17 cellular contexts compared by ENCODE assay signal in genomic region chr4:186846426-186846825, GRCh38.
A peak's percentile ranks its signal among the peaks of the same experiment; 100 is the strongest.
DNase-seq lines count a peak whose midpoint lies in the region; ATAC-seq, FAIRE-seq and TF ChIP-seq lines count a peak whose summit lies in the region.
"Had no signal": no experiment of that assay in that cellular context is flagged by ENCODE, and none has a peak within 500 bp of the region (broad histone marks: within the 10 kb centered on the region; RNA-seq: fewer than 3 reads in every experiment).

No MANE protein-coding gene starts in this region.

- no peak for FAIRE-seq in K562 (lab: Jason Lieb, UNC)
- FAIRE-seq: A549, D721Med had no signal

- intact Hi-C loops in IMR-90 (cut with micrococcal nuclease) (loop anchor here (10.0 kb wide), 1 partner anchor 1078 kb away; no protein-coding TSS in a partner anchor), K562 (cut with micrococcal nuclease) (loop anchor here (10.0 kb wide), 1 partner anchor 78 kb away; no protein-coding TSS in a partner anchor), sciatic nerve (cut with DNase I) (no loop called here), sigmoid colon (cut with DNase I) (loop anchor here (10.0 kb wide), 1 partner anchor 182 kb away; no protein-coding TSS in a partner anchor), spleen (cut with DNase I; ENCODE audit: low total_unique reads) (no loop called here)

- H2BK20ac ChIP-seq in IMR-90 (ENCODE audit: low read depth, low read length) = no peak overlapping the region; the same call in 1 of the 2 replicates

- TF ChIP-seq RAD21 in IMR-90 (IDR thresholded peaks at IDR 0.05; ENCODE audit: low read length) (no peak), K562 (CRISPR knock-in tag; conservative IDR thresholded peaks at IDR 0.05 in 1 of 2, IDR thresholded peaks at IDR 0.05 in 1 of 2) (no peak)

- H4K8ac ChIP-seq in IMR-90 (ENCODE audit: low read depth in 2 of 2, low read length in 2 of 2) = peak overlapping the region; percentile 32 to 81; a peak in 1 of 4 replicates
- H4K8ac ChIP-seq in mesenchymal stem cell (ENCODE audit: low read length) = no peak overlapping the region

- no peak overlapping the region for H2AK9ac ChIP-seq in IMR-90 (replicated peaks; ENCODE audit: low read depth, low read length, poor library complexity)

- peak overlapping the region; percentile 44; the same call in 1 of the 2 replicates for H4K5ac ChIP-seq in IMR-90 (ENCODE audit: low read depth, low read length)

- no TSS peak for BruUV-seq in IMR-90 (replicated peaks; lab: Mats Ljungman, UMichigan)
- BruUV-seq in K562 (replicated peaks; lab: Mats Ljungman, UMichigan) = no TSS peak

- H4K20me1 ChIP-seq in IMR-90 (ENCODE audit: insufficient read depth, low read length) = no peaks in the 10 kb centered on the region
- no peaks in the 10 kb centered on the region for H4K20me1 ChIP-seq in K562 (replicated peaks; ENCODE audit: control insufficient read depth, insufficient read depth, low read length)

- H3K4me2 ChIP-seq in IMR-90 (ENCODE audit: low read depth, low read length) (peak overlapping the region; percentile 57; the same call in 1 of the 2 replicates), K562 (ENCODE audit: insufficient read depth, low read length) (no peak overlapping the region; the same call in 1 of the 2 replicates), mesenchymal stem cell (ENCODE audit: low read length, poor library complexity, severe bottlenecking) (no peak overlapping the region)
- H3K4me2 ChIP-seq: A549, GM23338 had no signal

- H3K79me2 ChIP-seq in K562 (ENCODE audit: control insufficient read depth, insufficient read depth, low read length) = peaks cover 3% of the 10 kb centered on the region; the same call in 1 of the 3 replicates

- H3K4me3 Mint-ChIP-seq in activated CD4-positive, alpha-beta memory T cell treated with anti-CD3 and anti-CD28 coated beads, Interleukin-2, amount 10 ng/mL, durations not matched to agents 7 days and 5 days = no peak overlapping the region
- H3K4me3 Mint-ChIP-seq: CD14-positive monocyte; CD8-positive, alpha-beta T cell; GM23338 had no signal

- TF ChIP-seq CTCF in IMR-90 (conservative IDR thresholded peaks at IDR 0.05; ENCODE audit: low read depth, low read length) (no peak), K562 (IDR thresholded peaks at IDR 0.05 in 2 of 3, conservative IDR thresholded peaks at IDR 0.05 in 1 of 3; ENCODE audit: insufficient read depth in 2 of 3, low read depth in 1 of 3, low read length in 3 of 3) (no peak), sigmoid colon (IDR thresholded peaks at IDR 0.05) (no peak), spleen (IDR thresholded peaks at IDR 0.05 in 8 of 11, conservative IDR thresholded peaks at IDR 0.05 in 3 of 11) (no peak)

- POLR2A ChIA-PET in IMR-90 (lab: Charles Lee; ENCODE audit: unreplicated experiment) (no interaction called here), K562 (lab: Yijun Ruan, JAX) (interaction anchor here (0.6 to 1.8 kb wide), 2 partner anchors 17 to 163 kb away, joined by 3 to 10 read pairs; no protein-coding TSS in a partner anchor)
- POLR2A ChIA-PET in activated CD4-positive, alpha-beta memory T cell treated with anti-CD3 and anti-CD28 coated beads, Interleukin-2, amount 10 ng/mL, durations not matched to agents 7 days and 5 days (lab: Charles Lee) = no interaction called here

- H3K9ac ChIP-seq in IMR-90 (ENCODE audit: low read depth, low read length) (no peak overlapping the region), K562 (ENCODE audit: insufficient read depth in 1 of 2, low read depth in 2 of 2, low read length in 2 of 2) (0 out of 4 replicates have a peak overlapping the region, but pooled peaks of 1 of the 2 experiments have one; percentile 74), mesenchymal stem cell (ENCODE audit: low read length) (no peak overlapping the region)

- TF ChIP-seq POLR2A in IMR-90 (IDR thresholded peaks at IDR 0.05; ENCODE audit: low read depth, low read length) = no peak
- TF ChIP-seq POLR2A in K562 (conservative IDR thresholded peaks at IDR 0.05) = no peak
- no peak for TF ChIP-seq POLR2A in sigmoid colon (IDR thresholded peaks at IDR 0.05)
- no peak for TF ChIP-seq POLR2A in spleen (IDR thresholded peaks at IDR 0.05)

- H3K27ac ChIP-seq in IMR-90 (ENCODE audit: insufficient read depth, low read length) = no peak overlapping the region
- H3K27ac ChIP-seq in K562 (ENCODE audit: extremely low read depth, low read depth, low read length) = peak overlapping the region; percentile 92
- no peak overlapping the region for H3K27ac ChIP-seq in mesenchymal stem cell (ENCODE audit: low read length, poor library complexity, severe bottlenecking)
- no peak overlapping the region for H3K27ac ChIP-seq in sigmoid colon
- no peak overlapping the region for H3K27ac ChIP-seq in spleen

- no peaks in the 10 kb centered on the region for H3K27me3 Mint-ChIP-seq in activated CD4-positive, alpha-beta memory T cell treated with anti-CD3 and anti-CD28 coated beads, Interleukin-2, amount 10 ng/mL, durations not matched to agents 7 days and 5 days

- H3K18ac ChIP-seq in IMR-90 (ENCODE audit: low read depth, low read length) (peak overlapping the region; percentile 33; the same call in 1 of the 2 replicates), mesenchymal stem cell (ENCODE audit: low read depth in 1 of 2, low read length in 2 of 2) (no peak overlapping the region)

- H3K4me1 Mint-ChIP-seq in activated CD4-positive, alpha-beta memory T cell treated with anti-CD3 and anti-CD28 coated beads, Interleukin-2, amount 10 ng/mL, durations not matched to agents 7 days and 5 days = no peaks in the 10 kb centered on the region
- H3K4me1 Mint-ChIP-seq: CD14-positive monocyte, GM23338 had no signal

- no peak overlapping the region for H2BK12ac ChIP-seq in mesenchymal stem cell (ENCODE audit: low read length in 2 of 2)

- H2BK15ac ChIP-seq in IMR-90 (ENCODE audit: low read depth, low read length) (no peak overlapping the region), mesenchymal stem cell (ENCODE audit: low read depth, poor library complexity, severe bottlenecking) (no peak overlapping the region)

- H3K14ac ChIP-seq in IMR-90 (replicated peaks; ENCODE audit: low read depth, low read length) (no peak overlapping the region), mesenchymal stem cell (ENCODE audit: low read length in 2 of 2) (no peak overlapping the region)

- H2AK5ac ChIP-seq in IMR-90 (ENCODE audit: low read depth, low read length) (no peak overlapping the region), mesenchymal stem cell (ENCODE audit: low read length, severe bottlenecking) (no peak overlapping the region)

- dilution Hi-C loops in IMR-90 (cut with HindIII; ENCODE audit: low sequenced_read_pairs, unreplicated experiment) = no loop called here

- whole genome bisulfite sequencing in IMR-90 (ENCODE audit: extremely low coverage in 2 of 2, insufficient read length in 1 of 2), 2 experiments = no CpG with 5 or more reads among the region's 3 CpGs
- WGBS in K562 (ENCODE audit: insufficient coverage, low coverage, missing lambda C conversion rate) = 47% methylated on average over 3 of the region's 3 CpGs
- WGBS in mesenchymal stem cell = 67% methylated on average over 3 of the region's 3 CpGs
- WGBS in sigmoid colon, 2 donors = 70 to 82% methylated on average over 3 of the region's 3 CpGs
- WGBS in spleen, 5 donors = 48 to 67% (median 64%) methylated on average over 3 of the region's 3 CpGs

- CTCF ChIA-PET in IMR-90 (lab: Yijun Ruan, JAX) = interaction anchor here (0.7 kb wide), 2 partner anchors 12 to 214 kb away, joined by 3 read pairs; no protein-coding TSS in a partner anchor
- CTCF ChIA-PET in K562 (lab: Yijun Ruan, JAX; ENCODE audit: low intra/inter-chr PET ratio) = no interaction called here
- CTCF ChIA-PET in activated CD4-positive, alpha-beta memory T cell treated with anti-CD3 and anti-CD28 coated beads, Interleukin-2, amount 10 ng/mL, durations not matched to agents 7 days and 5 days (lab: Charles Lee) = no interaction called here

- H3K56ac ChIP-seq in IMR-90 (ENCODE audit: extremely low read depth, insufficient read depth, low read length) = no peak overlapping the region

- TF ChIP-seq EP300 in K562 (IDR thresholded peaks at IDR 0.05; ENCODE audit: low read length) (no peak), sigmoid colon (IDR thresholded peaks at IDR 0.05) (no peak)

- H4K91ac ChIP-seq in IMR-90 (ENCODE audit: insufficient read depth, low read depth, low read length) (peak overlapping the region; percentile 48; the same call in 1 of the 2 replicates), mesenchymal stem cell (ENCODE audit: low read length) (no peak overlapping the region)

- H3K9me3 ChIP-seq in IMR-90 (ENCODE audit: control insufficient read depth, insufficient read depth, low read length) (peaks cover 3% of the 10 kb centered on the region; the same call in 1 of the 2 replicates), K562 (replicated peaks; ENCODE audit: control insufficient read depth, insufficient read depth, low read depth, low read length) (no peaks in the 10 kb centered on the region), mesenchymal stem cell (ENCODE audit: control insufficient read depth, low read length) (peaks cover 13% of the 10 kb centered on the region), sigmoid colon (no peaks in the 10 kb centered on the region), spleen (peaks cover 0 to 22% (median 15%) of the 10 kb centered on the region in 8 donors)

- H2BK5ac ChIP-seq in IMR-90 (ENCODE audit: low read depth, low read length, poor library complexity, severe bottlenecking) (peak overlapping the region; percentile 98), mesenchymal stem cell (ENCODE audit: low read depth, low read length, poor library complexity, severe bottlenecking) (no peak overlapping the region)

- no peak overlapping the region for H3K4me3 ChIP-seq in IMR-90 (ENCODE audit: insufficient read depth, low read depth, low read length)
- H3K4me3 ChIP-seq in K562 = no peak overlapping the region
- no peak overlapping the region for H3K4me3 ChIP-seq in mesenchymal stem cell (ENCODE audit: insufficient read depth in 1 of 2, low read depth in 1 of 2, low read length in 2 of 2)
- no peak overlapping the region for H3K4me3 ChIP-seq in sigmoid colon
- no peak overlapping the region for H3K4me3 ChIP-seq in spleen
- H3K4me3 ChIP-seq: A549, GM23338 had no signal

- peaks cover 7% of the 10 kb centered on the region for H3K9me3 Mint-ChIP-seq in activated CD4-positive, alpha-beta memory T cell treated with anti-CD3 and anti-CD28 coated beads, Interleukin-2, amount 10 ng/mL, durations not matched to agents 7 days and 5 days

- no peaks in the 10 kb centered on the region for H3K36me3 ChIP-seq in IMR-90 (ENCODE audit: control insufficient read depth, insufficient read depth, low read length)
- no peaks in the 10 kb centered on the region for H3K36me3 ChIP-seq in K562 (ENCODE audit: control insufficient read depth, insufficient read depth, low read length)
- H3K36me3 ChIP-seq in mesenchymal stem cell (ENCODE audit: control insufficient read depth in 1 of 2, insufficient read depth in 2 of 2, low read depth in 1 of 2, low read length in 2 of 2) = no peaks in the 10 kb centered on the region
- H3K36me3 ChIP-seq in sigmoid colon = no peaks in the 10 kb centered on the region
- no peaks in the 10 kb centered on the region for H3K36me3 ChIP-seq in spleen

- in situ Hi-C loops in IMR-90 (cut with MboI; ENCODE audit: low sequenced_read_pairs) = no loop called here
- in situ Hi-C loops in K562 (cut with MboI) = no loop called here

- H3K27me3 ChIP-seq in IMR-90 (ENCODE audit: control insufficient read depth, insufficient read depth, low read length) = no peaks in the 10 kb centered on the region
- no peaks in the 10 kb centered on the region for H3K27me3 ChIP-seq in K562 (ENCODE audit: control insufficient read depth in 2 of 2, insufficient read depth in 2 of 2, low read length in 2 of 2)
- H3K27me3 ChIP-seq in mesenchymal stem cell (ENCODE audit: control insufficient read depth in 1 of 2, insufficient read depth in 1 of 2, low read length in 2 of 2) = no peaks in the 10 kb centered on the region
- no peaks in the 10 kb centered on the region for H3K27me3 ChIP-seq in sigmoid colon
- no peaks in the 10 kb centered on the region for H3K27me3 ChIP-seq in spleen (replicated peaks in 1 of 7)

- DNase-seq in IMR-90 (peak; percentile 54), K562 (ENCODE audit: extremely low read depth in 1 of 4, low spot score in 3 of 4) (no peak), mesenchymal stem cell (peak; percentile 58), sciatic nerve (ENCODE audit: low spot score) (no peak), sigmoid colon (no peak), spleen (no peak)
- no peak for DNase-seq in activated CD4-positive, alpha-beta memory T cell treated with anti-CD3 and anti-CD28 coated beads, Interleukin-2, amount 10 ng/mL, durations not matched to agents 7 days and 5 days
- DNase-seq: CD8-positive, alpha-beta T cell; COR-L47; DMS153; DND-41; H7 had no signal

- H2AFZ ChIP-seq in IMR-90 (replicated peaks; ENCODE audit: low read length, poor library complexity) = no peak overlapping the region
- H2AFZ ChIP-seq in K562 (ENCODE audit: low read depth, low read length) = peak overlapping the region; percentile 87
- no peak overlapping the region for H2AFZ ChIP-seq in mesenchymal stem cell (ENCODE audit: low read depth, low read length)

- H3K36me3 Mint-ChIP-seq in activated CD4-positive, alpha-beta memory T cell treated with anti-CD3 and anti-CD28 coated beads, Interleukin-2, amount 10 ng/mL, durations not matched to agents 7 days and 5 days (ENCODE audit: low read depth) = no peaks in the 10 kb centered on the region
- H3K36me3 Mint-ChIP-seq: CD14-positive monocyte; CD8-positive, alpha-beta T cell had no signal

- H3K4me1 ChIP-seq in IMR-90 (ENCODE audit: control insufficient read depth, insufficient read depth, low read length) = peaks cover 13% of the 10 kb centered on the region
- peaks cover 5 to 31% of the 10 kb centered on the region in 2 experiments for H3K4me1 ChIP-seq in K562 (replicated peaks in 1 of 2; ENCODE audit: control insufficient read depth in 2 of 2, insufficient read depth in 2 of 2, low read length in 2 of 2)
- peaks cover 5% of the 10 kb centered on the region for H3K4me1 ChIP-seq in mesenchymal stem cell (ENCODE audit: control insufficient read depth, insufficient read depth, low read depth, low read length)
- H3K4me1 ChIP-seq in sigmoid colon = peaks cover 0 to 18% (median 12%) of the 10 kb centered on the region in 4 donors
- peaks cover 0 to 6% (median 0%) of the 10 kb centered on the region in 6 donors for H3K4me1 ChIP-seq in spleen

- H2BK120ac ChIP-seq in IMR-90 (ENCODE audit: low read depth, low read length) (no peak overlapping the region), mesenchymal stem cell (ENCODE audit: low read depth, low read length) (no peak overlapping the region)

- no peak overlapping the region for H3K23ac ChIP-seq in IMR-90 (ENCODE audit: low read depth, low read length)
- no peak overlapping the region for H3K23ac ChIP-seq in mesenchymal stem cell (ENCODE audit: low read length in 2 of 2)

- ATAC-seq in IMR-90 (ENCODE audit: low read depth) (no peak), K562 (no peak), sciatic nerve (peak; percentile 57), GM19035 (IDR thresholded peaks at IDR 0.05; ENCODE audit: unreplicated experiment) (no peak)
- ATAC-seq: A549; CD8-positive, alpha-beta T cell; GM23338 had no signal

- H3K27ac Mint-ChIP-seq in activated CD4-positive, alpha-beta memory T cell treated with anti-CD3 and anti-CD28 coated beads, Interleukin-2, amount 10 ng/mL, durations not matched to agents 7 days and 5 days = no peak overlapping the region
- H3K27ac Mint-ChIP-seq: CD14-positive monocyte; CD8-positive, alpha-beta T cell; GM23338 had no signal

- H3K79me1 ChIP-seq in IMR-90 (ENCODE audit: low read depth in 1 of 2, low read length in 2 of 2) = peaks cover 3 to 11% of the 10 kb centered on the region in 2 experiments; a peak in 1 of 4 replicates
- no peaks in the 10 kb centered on the region for H3K79me1 ChIP-seq in mesenchymal stem cell (replicated peaks; ENCODE audit: low read length, poor library complexity, severe bottlenecking)

- H3K9me1 ChIP-seq in IMR-90 (ENCODE audit: insufficient read depth, low read length) = peaks cover 13% of the 10 kb centered on the region; the same call in 1 of the 2 replicates
- H3K9me1 ChIP-seq in K562 (ENCODE audit: control insufficient read depth, insufficient read depth, low read length) = no peaks in the 10 kb centered on the region

- H3K4ac ChIP-seq in IMR-90 (ENCODE audit: low read depth, low read length) = no peak overlapping the region
- no peak overlapping the region for H3K4ac ChIP-seq in mesenchymal stem cell (ENCODE audit: low read depth in 1 of 2, low read length in 2 of 2)

Comparison
In these comparisons a context has a peak if more than half of its experiments do, and no peak if none do; other contexts are left out.
1. DNase-seq: peak in IMR-90 (single experiment) and mesenchymal stem cell (single experiment); none in K562 (0 of 4), sciatic nerve (single experiment), sigmoid colon (single experiment), activated CD4-positive, alpha-beta memory T cell treated with anti-CD3 and anti-CD28 coated beads, Interleukin-2, amount 10 ng/mL, durations not matched to agents 7 days and 5 days (single experiment) and spleen (single experiment).
2. intact Hi-C loops: an anchor here in IMR-90 (10.0 kb wide), K562 (10.0 kb wide) and sigmoid colon (10.0 kb wide); none called in sciatic nerve and spleen.